ENCODE assay signal across 14 cellular contexts in the genomic region with DNA sequence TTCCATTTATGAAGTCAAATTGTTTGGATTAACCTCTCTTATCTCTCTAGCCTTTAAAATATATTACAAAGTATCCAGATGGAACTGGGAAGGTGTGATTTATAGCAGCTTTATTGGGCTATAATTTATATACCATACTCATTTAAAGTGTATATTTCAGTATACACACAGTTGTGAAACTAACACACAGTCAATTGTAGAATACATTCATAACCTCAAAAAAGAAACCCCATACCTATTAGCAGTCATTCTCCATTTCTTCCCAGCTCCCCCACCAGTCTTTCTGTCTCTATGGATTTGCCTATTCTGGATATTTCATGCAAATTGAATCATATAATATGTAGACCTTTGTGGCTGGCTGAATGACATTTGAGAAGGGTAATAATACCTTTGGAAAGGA. TPM values are rescaled to one million over a fixed set of nuclear protein-coding genes. Genes with fewer than 3 reads are reported as not detected.
DNase-seq lines count a peak whose midpoint lies in the region; ATAC-seq and TF ChIP-seq lines count a peak whose summit lies in the region.
"Had no signal": no experiment of that assay in that cellular context is flagged by ENCODE, and none has a peak within 500 bp of the region (broad histone marks: within the 10 kb centered on the region; RNA-seq: fewer than 3 reads in every experiment).

No MANE protein-coding gene starts in this region.

- ATAC-seq in stimulated activated naive CD8-positive, alpha-beta T cell treated with anti-CD3 and anti-CD28 coated beads, Interleukin-15, amount 100 ng/mL, for 72 hours, result peak; percentile 71
- no peak for ATAC-seq in stimulated activated naive CD8-positive, alpha-beta T cell treated with anti-CD3 and anti-CD28 coated beads, Interleukin-15, Interleukin-2, amounts not matched to agents 100 U/mL and 50 U/mL, for 24 hours
- peak; percentile 42 for ATAC-seq in activated T-helper 17 cell treated with anti-CD3 and anti-CD28 coated beads, Interleukin-2, amount 50 U/mL, for 72 hours (replicated peaks)
- ATAC-seq: GM23338, HepG2 had no signal

- H3K4me3 Mint-ChIP-seq in stimulated activated naive CD8-positive, alpha-beta T cell treated with anti-CD3 and anti-CD28 coated beads, Interleukin-15, amount 100 ng/mL, for 72 hours, result no peak overlapping the region
- no peak overlapping the region for H3K4me3 Mint-ChIP-seq in activated T-helper 17 cell treated with anti-CD3 and anti-CD28 coated beads, Interleukin-2, amount 50 U/mL, for 72 hours
- H3K4me3 Mint-ChIP-seq in Calu3 (ENCODE audit: low read depth, unreplicated experiment), result no peak overlapping the region
- H3K4me3 Mint-ChIP-seq: B cell; CD4-positive, alpha-beta T cell; GM23338 had no signal

- no peak overlapping the region for H3K4me3 ChIP-seq in tibial artery
- H3K4me3 ChIP-seq: GM23338 had no signal

- no peak for DNase-seq in stimulated activated naive CD8-positive, alpha-beta T cell treated with anti-CD3 and anti-CD28 coated beads, Interleukin-15, amount 100 ng/mL, for 72 hours
- DNase-seq in stimulated activated naive CD8-positive, alpha-beta T cell treated with anti-CD3 and anti-CD28 coated beads, Interleukin-15, Interleukin-2, amounts not matched to agents 100 U/mL and 50 U/mL, for 24 hours, result no peak
- no peak for DNase-seq in tibial artery
- DNase-seq in NCI-H510A (lab: John Stamatoyannopoulos, UW), result no peak
- no peak for DNase-seq in Calu3
- DNase-seq in NOMO-1 treated with dmso at 0.1 percent for 144 hours (lab: John Stamatoyannopoulos, UW; ENCODE audit: unreplicated experiment), result no peak
- DNase-seq: CD4-positive, alpha-beta T cell; DMS79 treated with DMSO at 0.1 percent for 48 hours; H7 had no signal

- no peak for TF ChIP-seq CTCF in tibial artery (IDR thresholded peaks at IDR 0.05)
- TF ChIP-seq CTCF in Calu3 (IDR thresholded peaks at IDR 0.05; ENCODE audit: unreplicated experiment), result no peak

- H3K27me3 ChIP-seq in layer of hippocampus (ENCODE audit: control insufficient read depth, insufficient read depth, low read length) (no peaks in the 10 kb centered on the region), tibial artery (no peaks in the 10 kb centered on the region)

- H3K27ac ChIP-seq in layer of hippocampus (ENCODE audit: low read depth, low read length) (peak overlapping the region; percentile 13), tibial artery (peak overlapping the region; percentile 62 to 79)

- no peaks in the 10 kb centered on the region for H3K9me3 ChIP-seq in tibial artery

- peaks cover 95% of the 10 kb centered on the region for H3K36me3 Mint-ChIP-seq in activated T-helper 17 cell treated with anti-CD3 and anti-CD28 coated beads, Interleukin-2, amount 50 U/mL, for 72 hours (ENCODE audit: low read depth)
- no peaks in the 10 kb centered on the region for H3K36me3 Mint-ChIP-seq in Calu3 (ENCODE audit: insufficient read depth, unreplicated experiment)

- H3K4me1 Mint-ChIP-seq in stimulated activated naive CD8-positive, alpha-beta T cell treated with anti-CD3 and anti-CD28 coated beads, Interleukin-15, amount 100 ng/mL, for 72 hours, result peaks cover 14% of the 10 kb centered on the region
- peaks cover 11% of the 10 kb centered on the region for H3K4me1 Mint-ChIP-seq in activated T-helper 17 cell treated with anti-CD3 and anti-CD28 coated beads, Interleukin-2, amount 50 U/mL, for 72 hours
- no peaks in the 10 kb centered on the region for H3K4me1 Mint-ChIP-seq in Calu3 (ENCODE audit: low read depth, unreplicated experiment)
- H3K4me1 Mint-ChIP-seq: B cell had no signal

- intact Hi-C loops in tibial artery (cut with DNase I; ENCODE audit: low total_unique reads) (loop anchor here (10.0 kb wide), 2 partner anchors 110 to 400 kb away; no protein-coding TSS in a partner anchor), Calu3 (cut with micrococcal nuclease; ENCODE audit: unreplicated experiment) (loop anchor here (5.0 kb wide), 1 partner anchor 317 kb away; no protein-coding TSS in a partner anchor)

- peak overlapping the region in 1 of 2 donors; percentile 49 for H3K27ac Mint-ChIP-seq in stimulated activated naive CD8-positive, alpha-beta T cell treated with anti-CD3 and anti-CD28 coated beads, Interleukin-15, amount 100 ng/mL, for 72 hours
- H3K27ac Mint-ChIP-seq in activated T-helper 17 cell treated with anti-CD3 and anti-CD28 coated beads, Interleukin-2, amount 50 U/mL, for 72 hours, result no peak overlapping the region
- H3K27ac Mint-ChIP-seq in Calu3 (ENCODE audit: unreplicated experiment), result no peak overlapping the region
- H3K27ac Mint-ChIP-seq: B cell, GM23338 had no signal

- H3K9me3 Mint-ChIP-seq in stimulated activated naive CD8-positive, alpha-beta T cell treated with anti-CD3 and anti-CD28 coated beads, Interleukin-15, amount 100 ng/mL, for 72 hours, result no peaks in the 10 kb centered on the region
- no peaks in the 10 kb centered on the region for H3K9me3 Mint-ChIP-seq in activated T-helper 17 cell treated with anti-CD3 and anti-CD28 coated beads, Interleukin-2, amount 50 U/mL, for 72 hours
- no peaks in the 10 kb centered on the region for H3K9me3 Mint-ChIP-seq in Calu3 (ENCODE audit: low read depth, unreplicated experiment)
- H3K9me3 Mint-ChIP-seq: CD4-positive, alpha-beta T cell; GM23338 had no signal

- H3K36me3 ChIP-seq in tibial artery, result peaks cover 15 to 50% (median 17%) of the 10 kb centered on the region in 3 donors

- BruUV-seq in Calu3 (replicated peaks; lab: Mats Ljungman, UMichigan), result no TSS peak

- peaks cover 0 to 23% (median 21%) of the 10 kb centered on the region in 4 donors for H3K4me1 ChIP-seq in tibial artery

- CTCF ChIA-PET in Calu3 (lab: Charles Lee), result no interaction called here

- no peaks in the 10 kb centered on the region for H3K27me3 Mint-ChIP-seq in stimulated activated naive CD8-positive, alpha-beta T cell treated with anti-CD3 and anti-CD28 coated beads, Interleukin-15, amount 100 ng/mL, for 72 hours
- no peaks in the 10 kb centered on the region for H3K27me3 Mint-ChIP-seq in activated T-helper 17 cell treated with anti-CD3 and anti-CD28 coated beads, Interleukin-2, amount 50 U/mL, for 72 hours
- H3K27me3 Mint-ChIP-seq in Calu3 (ENCODE audit: unreplicated experiment), result no peaks in the 10 kb centered on the region
- H3K27me3 Mint-ChIP-seq: B cell; CD4-positive, alpha-beta T cell had no signal

RNA-seq across cellular contexts. Expression of a gene that starts 7.6 kb away (rescaled TPM):
- 1 to 10 TPM; 2.0 to 4.1 TPM for total RNA-seq in activated T-helper 17 cell treated with anti-CD3 and anti-CD28 coated beads, Interleukin-2, amount 50 U/mL, for 72 hours
- total RNA-seq in Calu3 (2022), result not detected in 2 replicates
